In the genomic region with DNA sequence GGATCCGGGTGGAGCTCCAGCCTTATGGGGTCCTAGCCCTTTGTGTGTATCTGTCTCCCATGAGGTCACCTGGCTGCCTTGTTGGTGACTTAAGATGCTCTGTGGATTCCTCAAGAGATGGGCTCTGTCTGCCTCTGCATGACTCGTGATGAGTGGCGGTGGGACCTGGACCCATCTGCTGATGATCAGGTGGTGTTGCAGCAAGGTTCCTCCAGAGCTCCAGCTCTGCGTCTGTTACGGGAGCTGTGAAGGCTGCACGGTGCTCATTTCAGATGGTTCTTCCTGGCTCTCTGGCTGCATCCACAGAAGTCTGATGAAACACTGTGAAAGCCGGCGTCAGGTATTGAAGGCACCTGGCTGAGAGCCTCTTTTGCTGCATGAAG, we compare ENCODE assay signal across 1 cellular context.
TF ChIP-seq lines count a peak whose summit lies in the region.

No MANE protein-coding gene starts in this region.

TF ChIP-seq in HepG2, 621 proteins besides CTCF, POLR2A, EP300 and RAD21 (continued from another document and continues in another):
- 0 out of 2 replicates have a peak, but pooled peaks have one; percentile 34 for TF ChIP-seq SSRP1 (CRISPR knock-in tag; IDR thresholded peaks at IDR 0.05)
- no peak for TF ChIP-seq BRCA1 (CRISPR knock-in tag; IDR thresholded peaks at IDR 0.05)
- TF ChIP-seq, protein P1, sequence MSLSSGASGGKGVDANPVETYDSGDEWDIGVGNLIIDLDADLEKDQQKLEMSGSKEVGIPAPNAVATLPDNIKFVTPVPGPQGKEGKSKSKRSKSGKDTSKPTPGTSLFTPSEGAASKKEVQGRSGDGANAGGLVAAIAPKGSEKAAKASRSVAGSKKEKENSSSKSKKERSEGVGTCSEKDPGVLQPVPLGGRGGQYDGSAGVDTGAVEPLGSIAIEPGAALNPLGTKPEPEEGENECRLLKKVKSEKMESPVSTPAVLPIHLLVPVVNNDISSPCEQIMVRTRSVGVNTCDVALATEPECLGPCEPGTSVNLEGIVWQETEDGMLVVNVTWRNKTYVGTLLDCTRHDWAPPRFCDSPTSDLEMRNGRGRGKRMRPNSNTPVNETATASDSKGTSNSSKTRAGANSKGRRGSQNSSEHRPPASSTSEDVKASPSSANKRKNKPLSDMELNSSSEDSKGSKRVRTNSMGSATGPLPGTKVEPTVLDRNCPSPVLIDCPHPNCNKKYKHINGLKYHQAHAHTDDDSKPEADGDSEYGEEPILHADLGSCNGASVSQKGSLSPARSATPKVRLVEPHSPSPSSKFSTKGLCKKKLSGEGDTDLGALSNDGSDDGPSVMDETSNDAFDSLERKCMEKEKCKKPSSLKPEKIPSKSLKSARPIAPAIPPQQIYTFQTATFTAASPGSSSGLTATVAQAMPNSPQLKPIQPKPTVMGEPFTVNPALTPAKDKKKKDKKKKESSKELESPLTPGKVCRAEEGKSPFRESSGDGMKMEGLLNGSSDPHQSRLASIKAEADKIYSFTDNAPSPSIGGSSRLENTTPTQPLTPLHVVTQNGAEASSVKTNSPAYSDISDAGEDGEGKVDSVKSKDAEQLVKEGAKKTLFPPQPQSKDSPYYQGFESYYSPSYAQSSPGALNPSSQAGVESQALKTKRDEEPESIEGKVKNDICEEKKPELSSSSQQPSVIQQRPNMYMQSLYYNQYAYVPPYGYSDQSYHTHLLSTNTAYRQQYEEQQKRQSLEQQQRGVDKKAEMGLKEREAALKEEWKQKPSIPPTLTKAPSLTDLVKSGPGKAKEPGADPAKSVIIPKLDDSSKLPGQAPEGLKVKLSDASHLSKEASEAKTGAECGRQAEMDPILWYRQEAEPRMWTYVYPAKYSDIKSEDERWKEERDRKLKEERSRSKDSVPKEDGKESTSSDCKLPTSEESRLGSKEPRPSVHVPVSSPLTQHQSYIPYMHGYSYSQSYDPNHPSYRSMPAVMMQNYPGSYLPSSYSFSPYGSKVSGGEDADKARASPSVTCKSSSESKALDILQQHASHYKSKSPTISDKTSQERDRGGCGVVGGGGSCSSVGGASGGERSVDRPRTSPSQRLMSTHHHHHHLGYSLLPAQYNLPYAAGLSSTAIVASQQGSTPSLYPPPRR (CRISPR knock-in tag; IDR thresholded peaks at IDR 0.05; ENCODE audit: borderline replicate concordance), result 0 out of 2 replicates have a peak, but pooled peaks have one; percentile 18
- TF ChIP-seq ZNF879 (CRISPR knock-in tag; IDR thresholded peaks at IDR 0.05), result no peak
- TF ChIP-seq ZNF589 (CRISPR knock-in tag; conservative IDR thresholded peaks at IDR 0.05), result no peak
- TF ChIP-seq, protein P2, sequence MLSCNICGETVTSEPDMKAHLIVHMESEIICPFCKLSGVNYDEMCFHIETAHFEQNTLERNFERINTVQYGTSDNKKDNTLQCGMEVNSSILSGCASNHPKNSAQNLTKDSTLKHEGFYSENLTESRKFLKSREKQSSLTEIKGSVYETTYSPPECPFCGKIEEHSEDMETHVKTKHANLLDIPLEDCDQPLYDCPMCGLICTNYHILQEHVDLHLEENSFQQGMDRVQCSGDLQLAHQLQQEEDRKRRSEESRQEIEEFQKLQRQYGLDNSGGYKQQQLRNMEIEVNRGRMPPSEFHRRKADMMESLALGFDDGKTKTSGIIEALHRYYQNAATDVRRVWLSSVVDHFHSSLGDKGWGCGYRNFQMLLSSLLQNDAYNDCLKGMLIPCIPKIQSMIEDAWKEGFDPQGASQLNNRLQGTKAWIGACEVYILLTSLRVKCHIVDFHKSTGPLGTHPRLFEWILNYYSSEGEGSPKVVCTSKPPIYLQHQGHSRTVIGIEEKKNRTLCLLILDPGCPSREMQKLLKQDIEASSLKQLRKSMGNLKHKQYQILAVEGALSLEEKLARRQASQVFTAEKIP (CRISPR knock-in tag; IDR thresholded peaks at IDR 0.05; ENCODE audit: borderline replicate concordance), result no peak
- TF ChIP-seq RFXANK (CRISPR knock-in tag; IDR thresholded peaks at IDR 0.05), result no peak
- TF ChIP-seq ZIK1 (CRISPR knock-in tag; IDR thresholded peaks at IDR 0.05; ENCODE audit: borderline replicate concordance, low read depth), result no peak
- TF ChIP-seq, protein P3, sequence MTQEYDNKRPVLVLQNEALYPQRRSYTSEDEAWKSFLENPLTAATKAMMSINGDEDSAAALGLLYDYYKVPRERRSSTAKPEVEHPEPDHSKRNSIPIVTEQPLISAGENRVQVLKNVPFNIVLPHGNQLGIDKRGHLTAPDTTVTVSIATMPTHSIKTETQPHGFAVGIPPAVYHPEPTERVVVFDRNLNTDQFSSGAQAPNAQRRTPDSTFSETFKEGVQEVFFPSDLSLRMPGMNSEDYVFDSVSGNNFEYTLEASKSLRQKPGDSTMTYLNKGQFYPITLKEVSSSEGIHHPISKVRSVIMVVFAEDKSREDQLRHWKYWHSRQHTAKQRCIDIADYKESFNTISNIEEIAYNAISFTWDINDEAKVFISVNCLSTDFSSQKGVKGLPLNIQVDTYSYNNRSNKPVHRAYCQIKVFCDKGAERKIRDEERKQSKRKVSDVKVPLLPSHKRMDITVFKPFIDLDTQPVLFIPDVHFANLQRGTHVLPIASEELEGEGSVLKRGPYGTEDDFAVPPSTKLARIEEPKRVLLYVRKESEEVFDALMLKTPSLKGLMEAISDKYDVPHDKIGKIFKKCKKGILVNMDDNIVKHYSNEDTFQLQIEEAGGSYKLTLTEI (CRISPR knock-in tag; conservative IDR thresholded peaks at IDR 0.05), result no peak
- TF ChIP-seq, protein P4, sequence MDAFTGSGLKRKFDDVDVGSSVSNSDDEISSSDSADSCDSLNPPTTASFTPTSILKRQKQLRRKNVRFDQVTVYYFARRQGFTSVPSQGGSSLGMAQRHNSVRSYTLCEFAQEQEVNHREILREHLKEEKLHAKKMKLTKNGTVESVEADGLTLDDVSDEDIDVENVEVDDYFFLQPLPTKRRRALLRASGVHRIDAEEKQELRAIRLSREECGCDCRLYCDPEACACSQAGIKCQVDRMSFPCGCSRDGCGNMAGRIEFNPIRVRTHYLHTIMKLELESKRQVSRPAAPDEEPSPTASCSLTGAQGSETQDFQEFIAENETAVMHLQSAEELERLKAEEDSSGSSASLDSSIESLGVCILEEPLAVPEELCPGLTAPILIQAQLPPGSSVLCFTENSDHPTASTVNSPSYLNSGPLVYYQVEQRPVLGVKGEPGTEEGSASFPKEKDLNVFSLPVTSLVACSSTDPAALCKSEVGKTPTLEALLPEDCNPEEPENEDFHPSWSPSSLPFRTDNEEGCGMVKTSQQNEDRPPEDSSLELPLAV (CRISPR knock-in tag; conservative IDR thresholded peaks at IDR 0.05; ENCODE audit: low read depth), result no peak
- peak; percentile 27; the same call in 1 of the 2 replicates for TF ChIP-seq CEBPG (CRISPR knock-in tag; IDR thresholded peaks at IDR 0.05)
- TF ChIP-seq, protein P5, sequence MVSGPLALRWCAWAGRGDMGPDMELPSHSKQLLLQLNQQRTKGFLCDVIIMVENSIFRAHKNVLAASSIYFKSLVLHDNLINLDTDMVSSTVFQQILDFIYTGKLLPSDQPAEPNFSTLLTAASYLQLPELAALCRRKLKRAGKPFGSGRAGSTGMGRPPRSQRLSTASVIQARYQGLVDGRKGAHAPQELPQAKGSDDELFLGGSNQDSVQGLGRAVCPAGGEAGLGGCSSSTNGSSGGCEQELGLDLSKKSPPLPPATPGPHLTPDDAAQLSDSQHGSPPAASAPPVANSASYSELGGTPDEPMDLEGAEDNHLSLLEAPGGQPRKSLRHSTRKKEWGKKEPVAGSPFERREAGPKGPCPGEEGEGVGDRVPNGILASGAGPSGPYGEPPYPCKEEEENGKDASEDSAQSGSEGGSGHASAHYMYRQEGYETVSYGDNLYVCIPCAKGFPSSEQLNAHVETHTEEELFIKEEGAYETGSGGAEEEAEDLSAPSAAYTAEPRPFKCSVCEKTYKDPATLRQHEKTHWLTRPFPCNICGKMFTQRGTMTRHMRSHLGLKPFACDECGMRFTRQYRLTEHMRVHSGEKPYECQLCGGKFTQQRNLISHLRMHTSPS (CRISPR knock-in tag; IDR thresholded peaks at IDR 0.05; ENCODE audit: low read depth), result no peak
- TF ChIP-seq FLYWCH1 (CRISPR knock-in tag; IDR thresholded peaks at IDR 0.05), result no peak
- TF ChIP-seq, protein P6, sequence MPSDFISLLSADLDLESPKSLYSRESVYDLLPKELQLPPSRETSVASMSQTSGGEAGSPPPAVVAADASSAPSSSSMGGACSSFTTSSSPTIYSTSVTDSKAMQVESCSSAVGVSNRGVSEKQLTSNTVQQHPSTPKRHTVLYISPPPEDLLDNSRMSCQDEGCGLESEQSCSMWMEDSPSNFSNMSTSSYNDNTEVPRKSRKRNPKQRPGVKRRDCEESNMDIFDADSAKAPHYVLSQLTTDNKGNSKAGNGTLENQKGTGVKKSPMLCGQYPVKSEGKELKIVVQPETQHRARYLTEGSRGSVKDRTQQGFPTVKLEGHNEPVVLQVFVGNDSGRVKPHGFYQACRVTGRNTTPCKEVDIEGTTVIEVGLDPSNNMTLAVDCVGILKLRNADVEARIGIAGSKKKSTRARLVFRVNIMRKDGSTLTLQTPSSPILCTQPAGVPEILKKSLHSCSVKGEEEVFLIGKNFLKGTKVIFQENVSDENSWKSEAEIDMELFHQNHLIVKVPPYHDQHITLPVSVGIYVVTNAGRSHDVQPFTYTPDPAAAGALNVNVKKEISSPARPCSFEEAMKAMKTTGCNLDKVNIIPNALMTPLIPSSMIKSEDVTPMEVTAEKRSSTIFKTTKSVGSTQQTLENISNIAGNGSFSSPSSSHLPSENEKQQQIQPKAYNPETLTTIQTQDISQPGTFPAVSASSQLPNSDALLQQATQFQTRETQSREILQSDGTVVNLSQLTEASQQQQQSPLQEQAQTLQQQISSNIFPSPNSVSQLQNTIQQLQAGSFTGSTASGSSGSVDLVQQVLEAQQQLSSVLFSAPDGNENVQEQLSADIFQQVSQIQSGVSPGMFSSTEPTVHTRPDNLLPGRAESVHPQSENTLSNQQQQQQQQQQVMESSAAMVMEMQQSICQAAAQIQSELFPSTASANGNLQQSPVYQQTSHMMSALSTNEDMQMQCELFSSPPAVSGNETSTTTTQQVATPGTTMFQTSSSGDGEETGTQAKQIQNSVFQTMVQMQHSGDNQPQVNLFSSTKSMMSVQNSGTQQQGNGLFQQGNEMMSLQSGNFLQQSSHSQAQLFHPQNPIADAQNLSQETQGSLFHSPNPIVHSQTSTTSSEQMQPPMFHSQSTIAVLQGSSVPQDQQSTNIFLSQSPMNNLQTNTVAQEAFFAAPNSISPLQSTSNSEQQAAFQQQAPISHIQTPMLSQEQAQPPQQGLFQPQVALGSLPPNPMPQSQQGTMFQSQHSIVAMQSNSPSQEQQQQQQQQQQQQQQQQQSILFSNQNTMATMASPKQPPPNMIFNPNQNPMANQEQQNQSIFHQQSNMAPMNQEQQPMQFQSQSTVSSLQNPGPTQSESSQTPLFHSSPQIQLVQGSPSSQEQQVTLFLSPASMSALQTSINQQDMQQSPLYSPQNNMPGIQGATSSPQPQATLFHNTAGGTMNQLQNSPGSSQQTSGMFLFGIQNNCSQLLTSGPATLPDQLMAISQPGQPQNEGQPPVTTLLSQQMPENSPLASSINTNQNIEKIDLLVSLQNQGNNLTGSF (CRISPR knock-in tag; IDR thresholded peaks at IDR 0.05), result no peak
- TF ChIP-seq HHEX (CRISPR knock-in tag; IDR thresholded peaks at IDR 0.05), result no peak
- TF ChIP-seq NFATC3 (CRISPR knock-in tag; IDR thresholded peaks at IDR 0.05), result no peak
- TF ChIP-seq ARNT (IDR thresholded peaks at IDR 0.05), result no peak
- TF ChIP-seq FOXC1 (CRISPR knock-in tag; IDR thresholded peaks at IDR 0.05; ENCODE audit: borderline replicate concordance), result no peak
- TF ChIP-seq, protein P7, sequence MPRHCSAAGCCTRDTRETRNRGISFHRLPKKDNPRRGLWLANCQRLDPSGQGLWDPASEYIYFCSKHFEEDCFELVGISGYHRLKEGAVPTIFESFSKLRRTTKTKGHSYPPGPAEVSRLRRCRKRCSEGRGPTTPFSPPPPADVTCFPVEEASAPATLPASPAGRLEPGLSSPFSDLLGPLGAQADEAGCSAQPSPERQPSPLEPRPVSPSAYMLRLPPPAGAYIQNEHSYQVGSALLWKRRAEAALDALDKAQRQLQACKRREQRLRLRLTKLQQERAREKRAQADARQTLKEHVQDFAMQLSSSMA (CRISPR knock-in tag; IDR thresholded peaks at IDR 0.05), result no peak
- TF ChIP-seq ZNF788 (CRISPR knock-in tag; IDR thresholded peaks at IDR 0.05; ENCODE audit: borderline replicate concordance), result no peak
- TF ChIP-seq, protein P8, sequence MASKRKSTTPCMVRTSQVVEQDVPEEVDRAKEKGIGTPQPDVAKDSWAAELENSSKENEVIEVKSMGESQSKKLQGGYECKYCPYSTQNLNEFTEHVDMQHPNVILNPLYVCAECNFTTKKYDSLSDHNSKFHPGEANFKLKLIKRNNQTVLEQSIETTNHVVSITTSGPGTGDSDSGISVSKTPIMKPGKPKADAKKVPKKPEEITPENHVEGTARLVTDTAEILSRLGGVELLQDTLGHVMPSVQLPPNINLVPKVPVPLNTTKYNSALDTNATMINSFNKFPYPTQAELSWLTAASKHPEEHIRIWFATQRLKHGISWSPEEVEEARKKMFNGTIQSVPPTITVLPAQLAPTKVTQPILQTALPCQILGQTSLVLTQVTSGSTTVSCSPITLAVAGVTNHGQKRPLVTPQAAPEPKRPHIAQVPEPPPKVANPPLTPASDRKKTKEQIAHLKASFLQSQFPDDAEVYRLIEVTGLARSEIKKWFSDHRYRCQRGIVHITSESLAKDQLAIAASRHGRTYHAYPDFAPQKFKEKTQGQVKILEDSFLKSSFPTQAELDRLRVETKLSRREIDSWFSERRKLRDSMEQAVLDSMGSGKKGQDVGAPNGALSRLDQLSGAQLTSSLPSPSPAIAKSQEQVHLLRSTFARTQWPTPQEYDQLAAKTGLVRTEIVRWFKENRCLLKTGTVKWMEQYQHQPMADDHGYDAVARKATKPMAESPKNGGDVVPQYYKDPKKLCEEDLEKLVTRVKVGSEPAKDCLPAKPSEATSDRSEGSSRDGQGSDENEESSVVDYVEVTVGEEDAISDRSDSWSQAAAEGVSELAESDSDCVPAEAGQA (IDR thresholded peaks at IDR 0.05; ENCODE audit: low read depth), result no peak
- TF ChIP-seq, protein P8 (CRISPR knock-in tag; IDR thresholded peaks at IDR 0.05; ENCODE audit: borderline replicate concordance), result no peak
- no peak for TF ChIP-seq BHLHE40 (IDR thresholded peaks at IDR 0.05; ENCODE audit: low read length)
- TF ChIP-seq ZNF256 (CRISPR knock-in tag; conservative IDR thresholded peaks at IDR 0.05), result no peak
